ENCODE assay signal across 1 cellular context in genomic region chr10:13703997-13704536, GRCh38.
TF ChIP-seq lines count a peak whose summit lies in the region.

No MANE protein-coding gene starts in this region.

TF ChIP-seq in IMR-90, 13 proteins besides CTCF, POLR2A, EP300 and RAD21:
- TF ChIP-seq CEBPB (IDR thresholded peaks at IDR 0.05; ENCODE audit: low read depth, low read length) = no peak
- no peak for TF ChIP-seq BHLHE40 (IDR thresholded peaks at IDR 0.05; ENCODE audit: low read depth, low read length)
- no peak for TF ChIP-seq CHD1 (IDR thresholded peaks at IDR 0.05; ENCODE audit: low read depth, low read length)
- TF ChIP-seq FOS (IDR thresholded peaks at IDR 0.05; ENCODE audit: low read depth, low read length) = no peak
- no peak for TF ChIP-seq ELK1 (IDR thresholded peaks at IDR 0.05; ENCODE audit: borderline replicate concordance, low read depth, low read length)
- no peak for TF ChIP-seq MAZ (IDR thresholded peaks at IDR 0.05; ENCODE audit: borderline replicate concordance, low read depth, low read length)
- no peak for TF ChIP-seq MXI1 (IDR thresholded peaks at IDR 0.05; ENCODE audit: borderline replicate concordance, low read depth, low read length)
- TF ChIP-seq MAFK (IDR thresholded peaks at IDR 0.05; ENCODE audit: low read depth, low read length) = no peak
